8 cellular contexts compared by ENCODE assay signal in the genomic region with DNA sequence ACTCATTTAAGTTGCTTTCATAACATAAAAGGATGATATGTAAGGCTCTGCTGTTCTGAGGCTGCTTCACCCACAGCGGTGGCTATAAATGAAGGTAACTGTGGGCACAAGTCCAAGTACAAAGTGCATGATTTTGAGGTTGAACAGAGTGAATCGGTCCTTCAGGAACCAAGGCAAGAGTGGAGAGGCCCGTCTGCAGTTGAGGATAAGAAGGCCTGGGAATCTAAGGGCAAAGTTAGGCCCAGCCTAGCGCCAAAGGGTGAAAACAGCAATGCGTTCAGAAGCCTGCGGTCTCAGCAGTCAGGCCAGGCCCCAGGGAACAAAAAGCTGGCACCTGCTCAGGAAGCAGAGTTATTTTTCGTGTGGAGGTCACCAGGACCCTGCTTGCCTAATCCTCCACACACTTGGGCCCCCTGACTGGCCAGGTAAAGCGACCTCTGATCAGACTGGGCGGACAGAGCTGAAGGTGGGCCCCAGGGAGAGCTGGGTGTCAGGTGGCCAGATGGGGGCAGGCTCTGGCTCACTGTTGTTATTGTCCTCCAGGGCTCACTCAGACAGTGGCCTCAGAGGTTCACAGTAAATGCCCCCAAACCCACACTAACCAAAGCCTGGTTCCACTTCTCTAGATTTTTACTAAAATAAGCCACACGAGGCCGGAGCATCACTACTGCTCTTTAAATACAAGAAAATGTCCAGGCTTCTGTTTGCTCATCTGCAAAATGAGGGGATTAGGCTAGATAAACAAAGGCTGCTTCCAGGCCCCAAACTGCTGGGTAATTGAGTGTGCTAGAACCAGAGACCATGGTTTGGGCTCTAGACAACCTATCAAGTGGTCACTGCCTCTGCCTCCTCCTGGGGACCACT. TPM values are rescaled to one million over a fixed set of nuclear protein-coding genes. Genes with fewer than 3 reads are reported as not detected.
A peak's percentile ranks its signal among the peaks of the same experiment; 100 is the strongest.
DNase-seq lines count a peak whose midpoint lies in the region; ATAC-seq, FAIRE-seq and TF ChIP-seq lines count a peak whose summit lies in the region.

No MANE protein-coding gene starts in this region.

- H3K27ac ChIP-seq in A549 = no peak overlapping the region
- H3K27ac ChIP-seq in stomach = peak overlapping the region; percentile 47 to 74 (median 62)

- no peak overlapping the region for H3K4me2 ChIP-seq in A549

- CTCF ChIA-PET in A549 (lab: Yijun Ruan, JAX) = interaction anchor here (2.6 kb wide), 1 partner anchor 15 kb away, joined by 14 read pairs; no protein-coding TSS in a partner anchor

- H3K4me3 ChIP-seq in A549 (no peak overlapping the region), stomach (no peak overlapping the region)

- ATAC-seq in A549 (peak; percentile 56 to 59; a peak in 4 of 6 replicates), GM21576 (IDR thresholded peaks at IDR 0.05; ENCODE audit: unreplicated experiment) (peak; percentile 66), left cardiac atrium (peak; percentile 61 to 66), HG03571 (IDR thresholded peaks at IDR 0.05; ENCODE audit: unreplicated experiment) (no peak)

- H3K4me1 ChIP-seq in A549 (no peaks in the 10 kb centered on the region), stomach (peaks cover 26 to 68% (median 43%) of the 10 kb centered on the region in 4 donors)

- POLR2A ChIA-PET in A549 (lab: Yijun Ruan, JAX) = interaction anchor here (1.3 kb wide), 1 partner anchor 71 kb away, joined by 4 read pairs; no protein-coding TSS in a partner anchor

- TF ChIP-seq CTCF in A549 (IDR thresholded peaks at IDR 0.05) = no peak
- TF ChIP-seq CTCF in stomach (IDR thresholded peaks at IDR 0.05) = no peak

- WGBS in A549 (ENCODE audit: missing lambda C conversion rate) = 81% methylated on average over 11 of the region's 11 CpGs
- 37 to 45% (median 38%) methylated on average over 11 of the region's 11 CpGs for WGBS in stomach, 5 donors

- no peak for TF ChIP-seq RAD21 in A549 (conservative IDR thresholded peaks at IDR 0.05 in 1 of 2, IDR thresholded peaks at IDR 0.05 in 1 of 2)

- no peak for FAIRE-seq in A549 (lab: Jason Lieb, UNC)

- TF ChIP-seq EP300 in A549 (IDR thresholded peaks at IDR 0.05) (no peak), stomach (IDR thresholded peaks at IDR 0.05) (no peak)

- H3K27me3 ChIP-seq in stomach = no peaks in the 10 kb centered on the region

- intact Hi-C loops in left cardiac atrium (cut with DNase I) (no loop called here), stomach (cut with DNase I; ENCODE audit: low total_unique reads) (no loop called here)

- H3K9me3 ChIP-seq in A549 (no peaks in the 10 kb centered on the region), stomach (no peaks in the 10 kb centered on the region)

- peaks cover 13 to 25% (median 24%) of the 10 kb centered on the region in 4 donors for H3K36me3 ChIP-seq in stomach

- DNase-seq in A549 (ENCODE audit: low read depth in 1 of 2, low spot score in 1 of 2) = no peak
- peak; percentile 18 for DNase-seq in SHP77 treated with DMSO at 0.1 percent for 48 hours (lab: John Stamatoyannopoulos, UW)
- DNase-seq in left cardiac atrium = peak; percentile 40
- peak; percentile 53 for DNase-seq in stomach
- DNase-seq in NCI-H1105 (lab: John Stamatoyannopoulos, UW) = no peak
- no peak for DNase-seq in OCI-M2 (lab: John Stamatoyannopoulos, UW; ENCODE audit: unreplicated experiment)

- TF ChIP-seq POLR2A in A549 (IDR thresholded peaks at IDR 0.05; ENCODE audit: low read length) (no peak), stomach (IDR thresholded peaks at IDR 0.05) (no peak)

TF ChIP-seq in A549, 52 proteins besides CTCF, POLR2A, EP300 and RAD21:
- TF ChIP-seq, protein P1, sequence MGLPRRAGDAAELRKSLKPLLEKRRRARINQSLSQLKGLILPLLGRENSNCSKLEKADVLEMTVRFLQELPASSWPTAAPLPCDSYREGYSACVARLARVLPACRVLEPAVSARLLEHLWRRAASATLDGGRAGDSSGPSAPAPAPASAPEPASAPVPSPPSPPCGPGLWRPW (IDR thresholded peaks at IDR 0.05) = no peak
- TF ChIP-seq, protein P2, sequence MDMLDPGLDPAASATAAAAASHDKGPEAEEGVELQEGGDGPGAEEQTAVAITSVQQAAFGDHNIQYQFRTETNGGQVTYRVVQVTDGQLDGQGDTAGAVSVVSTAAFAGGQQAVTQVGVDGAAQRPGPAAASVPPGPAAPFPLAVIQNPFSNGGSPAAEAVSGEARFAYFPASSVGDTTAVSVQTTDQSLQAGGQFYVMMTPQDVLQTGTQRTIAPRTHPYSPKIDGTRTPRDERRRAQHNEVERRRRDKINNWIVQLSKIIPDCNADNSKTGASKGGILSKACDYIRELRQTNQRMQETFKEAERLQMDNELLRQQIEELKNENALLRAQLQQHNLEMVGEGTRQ (IDR thresholded peaks at IDR 0.05) = no peak
- TF ChIP-seq GATA3 (IDR thresholded peaks at IDR 0.05; ENCODE audit: borderline replicate concordance) (no peak), CBX8 (IDR thresholded peaks at IDR 0.05) (no peak)
TF ChIP-seq in A549: peak in this region for 0.

RNA-seq across cellular contexts. Expression of a gene that starts 46.4 kb away (rescaled TPM):
- polyA plus RNA-seq in A549 (2011; rRNA removed) (15.0 and 16.2 TPM in 2 replicates), A549 (2017; fragmentation: RNase III; extraction: RNeasy Plus Mini Kit Qiagen cat#74134 plus additional on column Dnase treatment) (9.3 to 9.6 TPM (median 9.3 TPM) in 3 replicates), stomach (1 to 10 TPM; 5.8 to 8.0 (median 7.7) TPM)
- polyA plus RNA-seq in A549 (2012; cell fraction: cytosol; rRNA removed) = 6.6 and 7.6 TPM in 2 replicates
- polyA plus RNA-seq in A549 (2012; cell fraction: nucleus; rRNA removed) = 5.4 and 6.6 TPM in 2 replicates
- polyA minus RNA-seq in A549 (2011; rRNA and poly(A)+ RNA removed) = 15.5 and 16.8 TPM in 2 replicates
- total RNA-seq in left cardiac atrium (10 to 100 TPM; 40.7 to 54.8 TPM), stomach (10 to 100 TPM; 17.5 to 50.6 (median 40.0) TPM)

Comparison
In these comparisons a context has a peak if more than half of its experiments do, and no peak if none do; other contexts are left out.
1. DNase-seq: peak in SHP77 treated with DMSO at 0.1 percent for 48 hours (single experiment), left cardiac atrium (single experiment) and stomach (single experiment); none in A549 (0 of 2), NCI-H1105 (single experiment) and OCI-M2 (single experiment).
2. H3K27ac ChIP-seq: peak in stomach (5 of 5); none in A549 (0 of 2).